In genomic region chr2:217897816-217898806, GRCh38 we compare ENCODE assay signal across 13 cellular contexts.
A peak's percentile ranks its signal among the peaks of the same experiment; 100 is the strongest.
DNase-seq lines count a peak whose midpoint lies in the region; ATAC-seq, FAIRE-seq and TF ChIP-seq lines count a peak whose summit lies in the region.
"Had no signal": no experiment of that assay in that cellular context is flagged by ENCODE, and none has a peak within 500 bp of the region (broad histone marks: within the 10 kb centered on the region; RNA-seq: fewer than 3 reads in every experiment).

No MANE protein-coding gene starts in this region.

- H3K36me3 ChIP-seq in astrocyte (ENCODE audit: insufficient read depth, low read length), result peaks cover 45% of the 10 kb centered on the region
- peaks cover 0 to 3% of the 10 kb centered on the region in 2 donors for H3K36me3 ChIP-seq in prostate gland

- H3K4me2 ChIP-seq in astrocyte (ENCODE audit: low read length), result no peak overlapping the region

- H3K9me3 ChIP-seq in astrocyte (ENCODE audit: insufficient read depth, low read depth, low read length) (no peaks in the 10 kb centered on the region), right cardiac atrium (ENCODE audit: control insufficient read depth, low read length) (no peaks in the 10 kb centered on the region), prostate gland (no peaks in the 10 kb centered on the region)
- H3K9me3 ChIP-seq: A549 had no signal

- no peaks in the 10 kb centered on the region for H3K27me3 ChIP-seq in astrocyte (ENCODE audit: insufficient read depth, low read length)
- no peaks in the 10 kb centered on the region for H3K27me3 ChIP-seq in right cardiac atrium (ENCODE audit: control insufficient read depth, insufficient read depth)
- no peaks in the 10 kb centered on the region for H3K27me3 ChIP-seq in prostate gland (replicated peaks; ENCODE audit: insufficient read depth)

- TF ChIP-seq POLR2A in prostate gland (IDR thresholded peaks at IDR 0.05), result peak; percentile 82

- H3K4me3 Mint-ChIP-seq in astrocyte (ENCODE audit: unreplicated experiment), result peak overlapping the region; percentile 14
- H3K4me3 Mint-ChIP-seq: nephron had no signal

- 55% methylated on average over 23 of the region's 23 CpGs for WGBS in right cardiac atrium
- WGBS in prostate gland, result 36% methylated on average over 18 of the region's 23 CpGs

- peaks cover 88% of the 10 kb centered on the region for H4K20me1 ChIP-seq in astrocyte (ENCODE audit: insufficient read depth, low read length)

- TF ChIP-seq CTCF in astrocyte (IDR thresholded peaks at IDR 0.05; ENCODE audit: insufficient read depth, low read depth, low read length) (no peak), prostate gland (IDR thresholded peaks at IDR 0.05) (no peak)

- no peak overlapping the region for H3K9ac ChIP-seq in astrocyte (ENCODE audit: low read length)

- peak; percentile 1 to 15 for ATAC-seq in right cardiac atrium
- ATAC-seq in GM21528 (IDR thresholded peaks at IDR 0.05; ENCODE audit: low FRiP score, unreplicated experiment), result no peak
- ATAC-seq in HG02642 (IDR thresholded peaks at IDR 0.05; ENCODE audit: poor library complexity, unreplicated experiment), result no peak
- ATAC-seq: A549 had no signal

- H3K27ac ChIP-seq in astrocyte (ENCODE audit: low read depth, low read length), result no peak overlapping the region
- peak overlapping the region; percentile 88 for H3K27ac ChIP-seq in right cardiac atrium (ENCODE audit: low read length)
- H3K27ac ChIP-seq in prostate gland, result peak overlapping the region; percentile 91 to 92

- H3K27me3 Mint-ChIP-seq in astrocyte (ENCODE audit: low read depth, unreplicated experiment), result no peaks in the 10 kb centered on the region

- H3K27ac Mint-ChIP-seq in astrocyte (ENCODE audit: unreplicated experiment), result peak overlapping the region; percentile 78

- H3K79me2 ChIP-seq in astrocyte (ENCODE audit: insufficient read depth, low read length), result peaks cover 69% of the 10 kb centered on the region

- intact Hi-C loops in right cardiac atrium (cut with DNase I) (loop anchor here in 1 of 4 donors (10.0 kb wide), 1 partner anchor 87 kb away; no protein-coding TSS in a partner anchor), prostate gland (cut with DNase I) (no loop called here)

- H3K9me3 Mint-ChIP-seq in astrocyte (ENCODE audit: unreplicated experiment), result no peaks in the 10 kb centered on the region
- H3K9me3 Mint-ChIP-seq: nephron had no signal

- H2AFZ ChIP-seq in astrocyte (ENCODE audit: low read depth, low read length), result no peak overlapping the region

- H3K4me1 ChIP-seq in astrocyte (ENCODE audit: insufficient read depth, low read length) (peaks cover 37% of the 10 kb centered on the region), right cardiac atrium (ENCODE audit: control insufficient read depth, insufficient read depth, low read length) (peaks cover 54% of the 10 kb centered on the region), prostate gland (replicated peaks) (no peaks in the 10 kb centered on the region)

- peaks cover 31% of the 10 kb centered on the region for H3K4me1 Mint-ChIP-seq in astrocyte (ENCODE audit: low read depth, unreplicated experiment)

- peaks cover 63% of the 10 kb centered on the region for H3K36me3 Mint-ChIP-seq in astrocyte (ENCODE audit: low read depth, unreplicated experiment)

- FAIRE-seq in astrocyte (lab: Jason Lieb, UNC), result no peak
- FAIRE-seq: A549 had no signal

- DNase-seq in C1 segment of cervical spinal cord (lab: John Stamatoyannopoulos, UW), result peak in 10 of 14 donors; percentile 22 to 87 (median 72)
- DNase-seq in astrocyte (ENCODE audit: low read depth), result no peak
- peak; percentile 55 to 78 (median 78) for DNase-seq in right cardiac atrium
- peak; percentile 90 for DNase-seq in prostate gland (ENCODE audit: low spot score)
- no peak for DNase-seq in DMS153 treated with DMSO at 0.1 percent for 48 hours (lab: John Stamatoyannopoulos, UW; ENCODE audit: unreplicated experiment)
- DNase-seq in stimulated activated CD4-positive, alpha-beta T cell treated with anti-CD3 and anti-CD28 coated beads, Interleukin-4, amount 100 ng/mL, for 4 hours, result no peak
- DNase-seq: activated CD4-positive, alpha-beta T cell treated with anti-CD3 and anti-CD28 coated beads for 4 hours; NCI-H526 treated with DMSO at 0.1 percent for 48 hours; stimulated activated CD4-positive, alpha-beta T cell treated with anti-CD3 and anti-CD28 coated beads, Interleukin-4, amount 100 ng/mL, for 1 hour had no signal

- H3K4me3 ChIP-seq in astrocyte (ENCODE audit: insufficient read depth, low read depth, low read length) (no peak overlapping the region), right cardiac atrium (ENCODE audit: low read length) (no peak overlapping the region), prostate gland (peak overlapping the region in 1 of 2 donors; percentile 10)
- H3K4me3 ChIP-seq: A549 had no signal

Comparison
In these comparisons a context has a peak if more than half of its experiments do, and no peak if none do; other contexts are left out.
1. DNase-seq: peak in C1 segment of cervical spinal cord (10 of 14), right cardiac atrium (3 of 3) and prostate gland (single experiment); none in astrocyte (single experiment), DMS153 treated with DMSO at 0.1 percent for 48 hours (single experiment) and stimulated activated CD4-positive, alpha-beta T cell treated with anti-CD3 and anti-CD28 coated beads, Interleukin-4, amount 100 ng/mL, for 4 hours (0 of 2).
2. ATAC-seq: peak in right cardiac atrium (2 of 2); none in GM21528 (single experiment) and HG02642 (single experiment).